In genomic region chr12:51383281-51383905, GRCh38 we compare ENCODE assay signal across 15 cellular contexts. TPM values are rescaled to one million over a fixed set of nuclear protein-coding genes. Genes with fewer than 3 reads are reported as not detected.
DNase-seq lines count a peak whose midpoint lies in the region; ATAC-seq and TF ChIP-seq lines count a peak whose summit lies in the region.
"Had no signal": no experiment of that assay in that cellular context is flagged by ENCODE, and none has a peak within 500 bp of the region (broad histone marks: within the 10 kb centered on the region; RNA-seq: fewer than 3 reads in every experiment).

No MANE protein-coding gene starts in this region.

- H3K9me3 ChIP-seq in RWPE2 (ENCODE audit: severe bottlenecking) (no peaks in the 10 kb centered on the region), neuronal stem cell (replicated peaks in 1 of 2; ENCODE audit: control insufficient read depth in 2 of 2, insufficient read depth in 1 of 2, low read depth in 1 of 2, low read length in 2 of 2) (no peaks in the 10 kb centered on the region)
- H3K9me3 ChIP-seq: body of pancreas had no signal

- DNase-seq in DMS79 treated with DMSO at 0.1 percent for 48 hours (lab: John Stamatoyannopoulos, UW) (peak; percentile 8), DMS79 (lab: John Stamatoyannopoulos, UW) (no peak), RWPE2 (ENCODE audit: low spot score) (no peak), neuronal stem cell (ENCODE audit: low spot score) (no peak), GM19238 (ENCODE audit: insufficient read length, low spot score) (no peak)
- DNase-seq in Jurkat, Clone E6-1 (ENCODE audit: low read depth, low spot score), result peak; percentile 94
- DNase-seq in stimulated activated CD8-positive, alpha-beta memory T cell treated with anti-CD3 and anti-CD28 coated beads, Interleukin-4, amount 100 ng/mL, for 48 hours, result no peak
- DNase-seq: 8988T; body of pancreas; head of caudate nucleus; NCI-H1048; OCI-M1; stimulated activated CD4-positive, alpha-beta T cell treated with anti-CD3 and anti-CD28 coated beads, Interleukin-4, amount 100 ng/mL, for 4 hours; T1000 had no signal

- no peak overlapping the region for H2AFZ ChIP-seq in neuronal stem cell (ENCODE audit: low read length)

- no peak overlapping the region for H3K4ac ChIP-seq in neuronal stem cell (ENCODE audit: low read length)

- H3K79me1 ChIP-seq in neuronal stem cell (ENCODE audit: low read depth, low read length), result no peaks in the 10 kb centered on the region

- TF ChIP-seq CTCF in RWPE2 (IDR thresholded peaks at IDR 0.05; ENCODE audit: poor library complexity, severe bottlenecking), result no peak

- H4K8ac ChIP-seq in neuronal stem cell (ENCODE audit: low read depth, low read length), result no peak overlapping the region

- no CpG with 5 or more reads among the region's 5 CpGs for WGBS in neuronal stem cell (ENCODE audit: extremely low coverage in 2 of 2, insufficient read length in 2 of 2, insufficient replicate concordance in 1 of 2), 2 donors

- no peak overlapping the region for H3K23ac ChIP-seq in neuronal stem cell (ENCODE audit: low read depth, low read length, poor library complexity)

- H3K27ac ChIP-seq in RWPE2 (ENCODE audit: poor library complexity, severe bottlenecking), result peak overlapping the region; percentile 69
- no peak overlapping the region for H3K27ac ChIP-seq in neuronal stem cell (replicated peaks; ENCODE audit: low read length)
- H3K27ac ChIP-seq: body of pancreas had no signal

- ATAC-seq in RWPE2 (ENCODE audit: low read depth) (peak; percentile 82), GM19452 (IDR thresholded peaks at IDR 0.05; ENCODE audit: unreplicated experiment) (no peak)
- ATAC-seq: body of pancreas had no signal

- peaks cover 18% of the 10 kb centered on the region for H3K4me1 ChIP-seq in RWPE2 (ENCODE audit: insufficient read depth, poor library complexity, severe bottlenecking)
- H3K4me1 ChIP-seq in neuronal stem cell (ENCODE audit: control insufficient read depth in 2 of 2, insufficient read depth in 1 of 2, low read depth in 1 of 2, low read length in 2 of 2), result peaks cover 0 to 7% of the 10 kb centered on the region in 2 donors
- H3K4me1 ChIP-seq: body of pancreas had no signal

- no peak overlapping the region for H3K14ac ChIP-seq in neuronal stem cell (ENCODE audit: low read length)

- H2BK120ac ChIP-seq in neuronal stem cell (ENCODE audit: low read depth, low read length), result no peak overlapping the region

- H3K4me2 ChIP-seq in neuronal stem cell (ENCODE audit: insufficient read depth, low read length, poor library complexity, severe bottlenecking), result no peak overlapping the region

- H4K91ac ChIP-seq in neuronal stem cell (ENCODE audit: low read depth, low read length, poor library complexity), result no peak overlapping the region

- H3K18ac ChIP-seq in neuronal stem cell (ENCODE audit: low read length), result peak overlapping the region; percentile 22

- no peak overlapping the region for H2BK15ac ChIP-seq in neuronal stem cell (ENCODE audit: low read length)

- H3K9ac ChIP-seq in neuronal stem cell (ENCODE audit: low read depth, low read length, poor library complexity), result no peak overlapping the region

- H2BK12ac ChIP-seq in neuronal stem cell (ENCODE audit: low read length), result no peak overlapping the region

- H3K27me3 ChIP-seq in RWPE2 (ENCODE audit: insufficient read depth, poor library complexity, severe bottlenecking) (no peaks in the 10 kb centered on the region), neuronal stem cell (ENCODE audit: control insufficient read depth in 3 of 3, insufficient read depth in 3 of 3, low read depth in 1 of 3, low read length in 3 of 3) (peaks cover 0 to 57% (median 6%) of the 10 kb centered on the region in 3 experiments)
- H3K27me3 ChIP-seq: body of pancreas had no signal

- H2AK5ac ChIP-seq in neuronal stem cell (ENCODE audit: low read depth, low read length), result no peak overlapping the region

- no peak overlapping the region; the same call in 1 of the 2 replicates for H3K4me3 ChIP-seq in Jurkat, Clone E6-1 (ENCODE audit: low read length)
- H3K4me3 ChIP-seq in RWPE2 (ENCODE audit: severe bottlenecking) (no peak overlapping the region), neuronal stem cell (ENCODE audit: low read length in 2 of 2) (no peak overlapping the region)
- H3K4me3 ChIP-seq: body of pancreas had no signal

- no peak overlapping the region for H2BK5ac ChIP-seq in neuronal stem cell (ENCODE audit: low read length)

- peaks cover 57% of the 10 kb centered on the region for H3K36me3 ChIP-seq in RWPE2 (ENCODE audit: low read depth)
- no peaks in the 10 kb centered on the region for H3K36me3 ChIP-seq in neuronal stem cell (replicated peaks in 1 of 2; ENCODE audit: control insufficient read depth in 2 of 2, insufficient read depth in 2 of 2, low read length in 2 of 2)

RNA-seq across cellular contexts. Expression of gene GALNT6, which starts 7.8 kb away (rescaled TPM):
- 28.3 TPM for polyA plus RNA-seq in Jurkat, Clone E6-1 (2012; ENCODE audit: insufficient read depth, insufficient read length)
- polyA plus RNA-seq in neuronal stem cell (2013, experiment 1 of 2), result 0.21 TPM
- 0.03 TPM for polyA plus RNA-seq in neuronal stem cell (2013, experiment 2 of 2)

RNA-seq across cellular contexts. Expression of gene CELA1, which starts 36.9 kb away (rescaled TPM):
- not detected for polyA plus RNA-seq in Jurkat, Clone E6-1 (2012; ENCODE audit: insufficient read depth, insufficient read length)
- not detected for polyA plus RNA-seq in neuronal stem cell (2013, experiment 1 of 2)
- polyA plus RNA-seq in neuronal stem cell (2013, experiment 2 of 2), result not detected

RNA-seq across cellular contexts. Expression of gene SLC4A8, which starts 41.2 kb away (rescaled TPM):
- polyA plus RNA-seq in Jurkat, Clone E6-1 (2012; ENCODE audit: insufficient read depth, insufficient read length), result 4.1 TPM
- polyA plus RNA-seq in neuronal stem cell (2013, experiment 1 of 2), result 6.1 TPM
- polyA plus RNA-seq in neuronal stem cell (2013, experiment 2 of 2), result 6.1 TPM

RNA-seq across cellular contexts. Expression of gene BIN2, which starts 59.4 kb away (rescaled TPM):
- polyA plus RNA-seq in Jurkat, Clone E6-1 (2012; ENCODE audit: insufficient read depth, insufficient read length), result 27.8 TPM
- not detected for polyA plus RNA-seq in neuronal stem cell (2013, experiment 1 of 2)
- polyA plus RNA-seq in neuronal stem cell (2013, experiment 2 of 2), result not detected

Comparison
In these comparisons a context has a peak if more than half of its experiments do, and no peak if none do; other contexts are left out.
1. DNase-seq: peak in DMS79 treated with DMSO at 0.1 percent for 48 hours (single experiment) and Jurkat, Clone E6-1 (single experiment); none in DMS79 (single experiment), RWPE2 (single experiment), neuronal stem cell (single experiment), GM19238 (single experiment) and stimulated activated CD8-positive, alpha-beta memory T cell treated with anti-CD3 and anti-CD28 coated beads, Interleukin-4, amount 100 ng/mL, for 48 hours (single experiment).